In the genomic region with DNA sequence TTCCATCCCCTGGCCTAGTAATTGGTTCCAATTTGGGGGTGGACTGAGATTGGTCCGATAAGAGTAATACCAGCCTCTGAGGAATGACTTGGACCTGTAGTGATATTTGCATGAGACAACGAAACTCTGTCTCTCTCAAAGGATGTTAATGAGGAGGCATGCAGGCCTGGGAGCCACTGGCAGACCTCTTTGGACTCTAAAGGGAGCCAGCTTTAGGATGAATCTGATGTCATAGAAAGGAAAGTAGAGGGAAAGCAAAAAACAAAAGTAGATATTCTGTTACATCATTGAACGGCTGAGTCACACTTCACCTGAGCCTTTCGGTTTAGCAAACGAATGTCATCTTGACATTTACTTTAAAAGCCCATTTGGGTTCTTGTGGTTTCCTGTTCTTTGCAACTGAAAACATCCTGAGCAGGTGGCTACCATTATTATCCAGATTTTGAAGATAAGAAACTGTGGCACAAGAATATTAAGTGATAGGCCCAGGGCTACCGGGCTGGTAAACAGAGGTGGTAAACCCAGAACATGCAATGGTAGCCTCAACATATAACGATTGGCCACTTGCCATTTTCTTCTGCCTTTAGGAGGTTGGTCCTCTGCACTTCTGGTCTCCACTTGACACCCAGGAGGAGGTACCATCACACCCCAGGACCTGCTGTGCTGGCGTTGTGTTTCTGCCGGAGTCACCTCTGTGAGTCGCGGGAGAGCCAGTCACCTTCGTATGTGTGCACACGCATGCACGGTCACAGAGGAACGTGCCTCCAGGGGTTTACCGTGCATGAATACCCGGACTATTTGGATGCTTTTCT, we compare ENCODE assay signal across 1 cellular context.
TF ChIP-seq lines count a peak whose summit lies in the region.

No MANE protein-coding gene starts in this region.

TF ChIP-seq in GM12878, 131 proteins besides CTCF, POLR2A, EP300 and RAD21 (continued from another document and continues in another):
- TF ChIP-seq, protein P1, sequence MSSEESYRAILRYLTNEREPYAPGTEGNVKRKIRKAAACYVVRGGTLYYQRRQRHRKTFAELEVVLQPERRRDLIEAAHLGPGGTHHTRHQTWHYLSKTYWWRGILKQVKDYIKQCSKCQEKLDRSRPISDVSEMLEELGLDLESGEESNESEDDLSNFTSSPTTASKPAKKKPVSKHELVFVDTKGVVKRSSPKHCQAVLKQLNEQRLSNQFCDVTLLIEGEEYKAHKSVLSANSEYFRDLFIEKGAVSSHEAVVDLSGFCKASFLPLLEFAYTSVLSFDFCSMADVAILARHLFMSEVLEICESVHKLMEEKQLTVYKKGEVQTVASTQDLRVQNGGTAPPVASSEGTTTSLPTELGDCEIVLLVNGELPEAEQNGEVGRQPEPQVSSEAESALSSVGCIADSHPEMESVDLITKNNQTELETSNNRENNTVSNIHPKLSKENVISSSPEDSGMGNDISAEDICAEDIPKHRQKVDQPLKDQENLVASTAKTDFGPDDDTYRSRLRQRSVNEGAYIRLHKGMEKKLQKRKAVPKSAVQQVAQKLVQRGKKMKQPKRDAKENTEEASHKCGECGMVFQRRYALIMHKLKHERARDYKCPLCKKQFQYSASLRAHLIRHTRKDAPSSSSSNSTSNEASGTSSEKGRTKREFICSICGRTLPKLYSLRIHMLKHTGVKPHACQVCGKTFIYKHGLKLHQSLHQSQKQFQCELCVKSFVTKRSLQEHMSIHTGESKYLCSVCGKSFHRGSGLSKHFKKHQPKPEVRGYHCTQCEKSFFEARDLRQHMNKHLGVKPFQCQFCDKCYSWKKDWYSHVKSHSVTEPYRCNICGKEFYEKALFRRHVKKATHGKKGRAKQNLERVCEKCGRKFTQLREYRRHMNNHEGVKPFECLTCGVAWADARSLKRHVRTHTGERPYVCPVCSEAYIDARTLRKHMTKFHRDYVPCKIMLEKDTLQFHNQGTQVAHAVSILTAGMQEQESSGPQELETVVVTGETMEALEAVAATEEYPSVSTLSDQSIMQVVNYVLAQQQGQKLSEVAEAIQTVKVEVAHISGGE (CRISPR knock-in tag; IDR thresholded peaks at IDR 0.05), result no peak
- TF ChIP-seq DPF2 (IDR thresholded peaks at IDR 0.05), result no peak
- no peak for TF ChIP-seq TCF12 (IDR thresholded peaks at IDR 0.05; ENCODE audit: low read depth, low read length)
- TF ChIP-seq HCFC1 (IDR thresholded peaks at IDR 0.05; ENCODE audit: low read length), result no peak
- peak; percentile 87 for TF ChIP-seq CBFB (IDR thresholded peaks at IDR 0.05; ENCODE audit: low read depth)
- TF ChIP-seq, protein P2, sequence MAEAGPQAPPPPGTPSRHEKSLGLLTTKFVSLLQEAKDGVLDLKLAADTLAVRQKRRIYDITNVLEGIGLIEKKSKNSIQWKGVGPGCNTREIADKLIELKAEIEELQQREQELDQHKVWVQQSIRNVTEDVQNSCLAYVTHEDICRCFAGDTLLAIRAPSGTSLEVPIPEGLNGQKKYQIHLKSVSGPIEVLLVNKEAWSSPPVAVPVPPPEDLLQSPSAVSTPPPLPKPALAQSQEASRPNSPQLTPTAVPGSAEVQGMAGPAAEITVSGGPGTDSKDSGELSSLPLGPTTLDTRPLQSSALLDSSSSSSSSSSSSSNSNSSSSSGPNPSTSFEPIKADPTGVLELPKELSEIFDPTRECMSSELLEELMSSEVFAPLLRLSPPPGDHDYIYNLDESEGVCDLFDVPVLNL (IDR thresholded peaks at IDR 0.05; ENCODE audit: low read depth, low read length), result no peak
- TF ChIP-seq SPI1 (IDR thresholded peaks at IDR 0.05; ENCODE audit: borderline replicate concordance, insufficient read depth, low read depth, low read length), result no peak
- TF ChIP-seq RB1 (IDR thresholded peaks at IDR 0.05; ENCODE audit: borderline replicate concordance), result no peak
- TF ChIP-seq TCF7 (IDR thresholded peaks at IDR 0.05; ENCODE audit: borderline replicate concordance), result 0 out of 2 replicates have a peak, but pooled peaks have one; percentile 21
- peak; percentile 92 for TF ChIP-seq RUNX3 (IDR thresholded peaks at IDR 0.05; ENCODE audit: low read length)
- TF ChIP-seq, protein P3, sequence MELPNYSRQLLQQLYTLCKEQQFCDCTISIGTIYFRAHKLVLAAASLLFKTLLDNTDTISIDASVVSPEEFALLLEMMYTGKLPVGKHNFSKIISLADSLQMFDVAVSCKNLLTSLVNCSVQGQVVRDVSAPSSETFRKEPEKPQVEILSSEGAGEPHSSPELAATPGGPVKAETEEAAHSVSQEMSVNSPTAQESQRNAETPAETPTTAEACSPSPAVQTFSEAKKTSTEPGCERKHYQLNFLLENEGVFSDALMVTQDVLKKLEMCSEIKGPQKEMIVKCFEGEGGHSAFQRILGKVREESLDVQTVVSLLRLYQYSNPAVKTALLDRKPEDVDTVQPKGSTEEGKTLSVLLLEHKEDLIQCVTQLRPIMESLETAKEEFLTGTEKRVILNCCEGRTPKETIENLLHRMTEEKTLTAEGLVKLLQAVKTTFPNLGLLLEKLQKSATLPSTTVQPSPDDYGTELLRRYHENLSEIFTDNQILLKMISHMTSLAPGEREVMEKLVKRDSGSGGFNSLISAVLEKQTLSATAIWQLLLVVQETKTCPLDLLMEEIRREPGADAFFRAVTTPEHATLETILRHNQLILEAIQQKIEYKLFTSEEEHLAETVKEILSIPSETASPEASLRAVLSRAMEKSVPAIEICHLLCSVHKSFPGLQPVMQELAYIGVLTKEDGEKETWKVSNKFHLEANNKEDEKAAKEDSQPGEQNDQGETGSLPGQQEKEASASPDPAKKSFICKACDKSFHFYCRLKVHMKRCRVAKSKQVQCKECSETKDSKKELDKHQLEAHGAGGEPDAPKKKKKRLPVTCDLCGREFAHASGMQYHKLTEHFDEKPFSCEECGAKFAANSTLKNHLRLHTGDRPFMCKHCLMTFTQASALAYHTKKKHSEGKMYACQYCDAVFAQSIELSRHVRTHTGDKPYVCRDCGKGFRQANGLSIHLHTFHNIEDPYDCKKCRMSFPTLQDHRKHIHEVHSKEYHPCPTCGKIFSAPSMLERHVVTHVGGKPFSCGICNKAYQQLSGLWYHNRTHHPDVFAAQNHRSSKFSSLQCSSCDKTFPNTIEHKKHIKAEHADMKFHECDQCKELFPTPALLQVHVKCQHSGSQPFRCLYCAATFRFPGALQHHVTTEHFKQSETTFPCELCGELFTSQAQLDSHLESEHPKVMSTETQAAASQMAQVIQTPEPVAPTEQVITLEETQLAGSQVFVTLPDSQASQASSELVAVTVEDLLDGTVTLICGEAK (IDR thresholded peaks at IDR 0.05; ENCODE audit: borderline replicate concordance), result no peak
- no peak for TF ChIP-seq ZNF207 (IDR thresholded peaks at IDR 0.05; ENCODE audit: borderline replicate concordance)
- TF ChIP-seq FOXM1 (IDR thresholded peaks at IDR 0.05; ENCODE audit: low read depth, low read length), result peak; percentile 56; the same call in 1 of the 2 replicates
- no peak for TF ChIP-seq BACH1 (IDR thresholded peaks at IDR 0.05; ENCODE audit: borderline replicate concordance)
- no peak for TF ChIP-seq YBX1 (IDR thresholded peaks at IDR 0.05)
- TF ChIP-seq POU2F2 (IDR thresholded peaks at IDR 0.05; ENCODE audit: borderline replicate concordance, low read depth, low read length), result no peak
- TF ChIP-seq, protein P4, sequence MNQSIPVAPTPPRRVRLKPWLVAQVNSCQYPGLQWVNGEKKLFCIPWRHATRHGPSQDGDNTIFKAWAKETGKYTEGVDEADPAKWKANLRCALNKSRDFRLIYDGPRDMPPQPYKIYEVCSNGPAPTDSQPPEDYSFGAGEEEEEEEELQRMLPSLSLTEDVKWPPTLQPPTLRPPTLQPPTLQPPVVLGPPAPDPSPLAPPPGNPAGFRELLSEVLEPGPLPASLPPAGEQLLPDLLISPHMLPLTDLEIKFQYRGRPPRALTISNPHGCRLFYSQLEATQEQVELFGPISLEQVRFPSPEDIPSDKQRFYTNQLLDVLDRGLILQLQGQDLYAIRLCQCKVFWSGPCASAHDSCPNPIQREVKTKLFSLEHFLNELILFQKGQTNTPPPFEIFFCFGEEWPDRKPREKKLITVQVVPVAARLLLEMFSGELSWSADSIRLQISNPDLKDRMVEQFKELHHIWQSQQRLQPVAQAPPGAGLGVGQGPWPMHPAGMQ (IDR thresholded peaks at IDR 0.05; ENCODE audit: borderline replicate concordance), result no peak
- no peak for TF ChIP-seq SIX5 (IDR thresholded peaks at IDR 0.05; ENCODE audit: low read depth, low read length, severe bottlenecking)
- no peak for TF ChIP-seq RCOR1 (conservative IDR thresholded peaks at IDR 0.05; ENCODE audit: low read depth, low read length)
- TF ChIP-seq MEF2A (IDR thresholded peaks at IDR 0.05; ENCODE audit: insufficient read depth, low read depth, low read length), result no peak
- TF ChIP-seq YY1 (IDR thresholded peaks at IDR 0.05; ENCODE audit: low read depth, low read length), result no peak
- TF ChIP-seq TCF3 (IDR thresholded peaks at IDR 0.05; ENCODE audit: borderline replicate concordance, insufficient read depth, low read depth, low read length), result 0 out of 2 replicates have a peak, but pooled peaks have one; percentile 7
- no peak for TF ChIP-seq SMC3 (IDR thresholded peaks at IDR 0.05; ENCODE audit: borderline replicate concordance, low read length)
- no peak for TF ChIP-seq RBBP5 (conservative IDR thresholded peaks at IDR 0.05)
- TF ChIP-seq, protein P5, sequence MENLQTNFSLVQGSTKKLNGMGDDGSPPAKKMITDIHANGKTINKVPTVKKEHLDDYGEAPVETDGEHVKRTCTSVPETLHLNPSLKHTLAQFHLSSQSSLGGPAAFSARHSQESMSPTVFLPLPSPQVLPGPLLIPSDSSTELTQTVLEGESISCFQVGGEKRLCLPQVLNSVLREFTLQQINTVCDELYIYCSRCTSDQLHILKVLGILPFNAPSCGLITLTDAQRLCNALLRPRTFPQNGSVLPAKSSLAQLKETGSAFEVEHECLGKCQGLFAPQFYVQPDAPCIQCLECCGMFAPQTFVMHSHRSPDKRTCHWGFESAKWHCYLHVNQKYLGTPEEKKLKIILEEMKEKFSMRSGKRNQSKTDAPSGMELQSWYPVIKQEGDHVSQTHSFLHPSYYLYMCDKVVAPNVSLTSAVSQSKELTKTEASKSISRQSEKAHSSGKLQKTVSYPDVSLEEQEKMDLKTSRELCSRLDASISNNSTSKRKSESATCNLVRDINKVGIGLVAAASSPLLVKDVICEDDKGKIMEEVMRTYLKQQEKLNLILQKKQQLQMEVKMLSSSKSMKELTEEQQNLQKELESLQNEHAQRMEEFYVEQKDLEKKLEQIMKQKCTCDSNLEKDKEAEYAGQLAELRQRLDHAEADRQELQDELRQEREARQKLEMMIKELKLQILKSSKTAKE (IDR thresholded peaks at IDR 0.05; ENCODE audit: low read depth, poor library complexity, severe bottlenecking), result no peak
- TF ChIP-seq IKZF2 (IDR thresholded peaks at IDR 0.05), result no peak
- no peak for TF ChIP-seq TBL1XR1 (IDR thresholded peaks at IDR 0.05; ENCODE audit: low read depth, low read length)
- TF ChIP-seq NFIC (IDR thresholded peaks at IDR 0.05; ENCODE audit: low read depth, low read length), result peak; percentile 59; the same call in 1 of the 2 replicates
- TF ChIP-seq CHD2 (IDR thresholded peaks at IDR 0.05; ENCODE audit: borderline replicate concordance, low read depth, low read length), result no peak
- TF ChIP-seq HDGF (IDR thresholded peaks at IDR 0.05), result no peak
- peak; percentile 23; the same call in 1 of the 2 replicates for TF ChIP-seq MTA3 (IDR thresholded peaks at IDR 0.05; ENCODE audit: borderline replicate concordance, low read length)
- no peak for TF ChIP-seq NR2F1 (conservative IDR thresholded peaks at IDR 0.05)
- TF ChIP-seq, protein P6, sequence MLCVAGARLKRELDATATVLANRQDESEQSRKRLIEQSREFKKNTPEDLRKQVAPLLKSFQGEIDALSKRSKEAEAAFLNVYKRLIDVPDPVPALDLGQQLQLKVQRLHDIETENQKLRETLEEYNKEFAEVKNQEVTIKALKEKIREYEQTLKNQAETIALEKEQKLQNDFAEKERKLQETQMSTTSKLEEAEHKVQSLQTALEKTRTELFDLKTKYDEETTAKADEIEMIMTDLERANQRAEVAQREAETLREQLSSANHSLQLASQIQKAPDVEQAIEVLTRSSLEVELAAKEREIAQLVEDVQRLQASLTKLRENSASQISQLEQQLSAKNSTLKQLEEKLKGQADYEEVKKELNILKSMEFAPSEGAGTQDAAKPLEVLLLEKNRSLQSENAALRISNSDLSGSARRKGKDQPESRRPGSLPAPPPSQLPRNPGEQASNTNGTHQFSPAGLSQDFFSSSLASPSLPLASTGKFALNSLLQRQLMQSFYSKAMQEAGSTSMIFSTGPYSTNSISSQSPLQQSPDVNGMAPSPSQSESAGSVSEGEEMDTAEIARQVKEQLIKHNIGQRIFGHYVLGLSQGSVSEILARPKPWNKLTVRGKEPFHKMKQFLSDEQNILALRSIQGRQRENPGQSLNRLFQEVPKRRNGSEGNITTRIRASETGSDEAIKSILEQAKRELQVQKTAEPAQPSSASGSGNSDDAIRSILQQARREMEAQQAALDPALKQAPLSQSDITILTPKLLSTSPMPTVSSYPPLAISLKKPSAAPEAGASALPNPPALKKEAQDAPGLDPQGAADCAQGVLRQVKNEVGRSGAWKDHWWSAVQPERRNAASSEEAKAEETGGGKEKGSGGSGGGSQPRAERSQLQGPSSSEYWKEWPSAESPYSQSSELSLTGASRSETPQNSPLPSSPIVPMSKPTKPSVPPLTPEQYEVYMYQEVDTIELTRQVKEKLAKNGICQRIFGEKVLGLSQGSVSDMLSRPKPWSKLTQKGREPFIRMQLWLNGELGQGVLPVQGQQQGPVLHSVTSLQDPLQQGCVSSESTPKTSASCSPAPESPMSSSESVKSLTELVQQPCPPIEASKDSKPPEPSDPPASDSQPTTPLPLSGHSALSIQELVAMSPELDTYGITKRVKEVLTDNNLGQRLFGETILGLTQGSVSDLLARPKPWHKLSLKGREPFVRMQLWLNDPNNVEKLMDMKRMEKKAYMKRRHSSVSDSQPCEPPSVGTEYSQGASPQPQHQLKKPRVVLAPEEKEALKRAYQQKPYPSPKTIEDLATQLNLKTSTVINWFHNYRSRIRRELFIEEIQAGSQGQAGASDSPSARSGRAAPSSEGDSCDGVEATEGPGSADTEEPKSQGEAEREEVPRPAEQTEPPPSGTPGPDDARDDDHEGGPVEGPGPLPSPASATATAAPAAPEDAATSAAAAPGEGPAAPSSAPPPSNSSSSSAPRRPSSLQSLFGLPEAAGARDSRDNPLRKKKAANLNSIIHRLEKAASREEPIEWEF (IDR thresholded peaks at IDR 0.05; ENCODE audit: insufficient replicate concordance, low read depth, low read length), result no peak
- 0 out of 2 replicates have a peak, but pooled peaks have one; percentile 21 for TF ChIP-seq ATF7 (IDR thresholded peaks at IDR 0.05; ENCODE audit: low read depth)
- TF ChIP-seq, protein P7, sequence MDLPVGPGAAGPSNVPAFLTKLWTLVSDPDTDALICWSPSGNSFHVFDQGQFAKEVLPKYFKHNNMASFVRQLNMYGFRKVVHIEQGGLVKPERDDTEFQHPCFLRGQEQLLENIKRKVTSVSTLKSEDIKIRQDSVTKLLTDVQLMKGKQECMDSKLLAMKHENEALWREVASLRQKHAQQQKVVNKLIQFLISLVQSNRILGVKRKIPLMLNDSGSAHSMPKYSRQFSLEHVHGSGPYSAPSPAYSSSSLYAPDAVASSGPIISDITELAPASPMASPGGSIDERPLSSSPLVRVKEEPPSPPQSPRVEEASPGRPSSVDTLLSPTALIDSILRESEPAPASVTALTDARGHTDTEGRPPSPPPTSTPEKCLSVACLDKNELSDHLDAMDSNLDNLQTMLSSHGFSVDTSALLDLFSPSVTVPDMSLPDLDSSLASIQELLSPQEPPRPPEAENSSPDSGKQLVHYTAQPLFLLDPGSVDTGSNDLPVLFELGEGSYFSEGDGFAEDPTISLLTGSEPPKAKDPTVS (IDR thresholded peaks at IDR 0.05; ENCODE audit: low read depth, low read length), result no peak
- peak; percentile 68 for TF ChIP-seq JUNB (IDR thresholded peaks at IDR 0.05)
- no peak for TF ChIP-seq TAF1 (IDR thresholded peaks at IDR 0.05; ENCODE audit: borderline replicate concordance, low read depth, low read length)
